In genomic region chr2:127220102-127220806, GRCh38 we compare ENCODE assay signal across 8 cellular contexts. TPM values are rescaled to one million over a fixed set of nuclear protein-coding genes. Genes with fewer than 3 reads are reported as not detected.
A peak's percentile ranks its signal among the peaks of the same experiment; 100 is the strongest.
DNase-seq lines count a peak whose midpoint lies in the region; ATAC-seq and TF ChIP-seq lines count a peak whose summit lies in the region.

A gene with protein sequence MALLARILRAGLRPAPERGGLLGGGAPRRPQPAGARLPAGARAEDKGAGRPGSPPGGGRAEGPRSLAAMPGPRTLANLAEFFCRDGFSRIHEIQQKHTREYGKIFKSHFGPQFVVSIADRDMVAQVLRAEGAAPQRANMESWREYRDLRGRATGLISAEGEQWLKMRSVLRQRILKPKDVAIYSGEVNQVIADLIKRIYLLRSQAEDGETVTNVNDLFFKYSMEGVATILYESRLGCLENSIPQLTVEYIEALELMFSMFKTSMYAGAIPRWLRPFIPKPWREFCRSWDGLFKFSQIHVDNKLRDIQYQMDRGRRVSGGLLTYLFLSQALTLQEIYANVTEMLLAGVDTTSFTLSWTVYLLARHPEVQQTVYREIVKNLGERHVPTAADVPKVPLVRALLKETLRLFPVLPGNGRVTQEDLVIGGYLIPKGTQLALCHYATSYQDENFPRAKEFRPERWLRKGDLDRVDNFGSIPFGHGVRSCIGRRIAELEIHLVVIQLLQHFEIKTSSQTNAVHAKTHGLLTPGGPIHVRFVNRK (minus strand): TSS chr2:127220299. CDS start chr2:127220270, 29 bp downstream.

- WGBS in psoas muscle, 3 donors: 2 to 5% (median 4%) methylated on average over 17 to 43 of the region's 43 CpGs

- intact Hi-C loops in psoas muscle (cut with DNase I): no loop called here

- H3K27ac ChIP-seq in WERI-Rb-1 (peak within 1 kb of the TSS; percentile 81), psoas muscle (no peak within 1 kb of the TSS)

- H3K4me3 ChIP-seq in HAP-1: peak within 1 kb of the TSS; percentile 64
- peak within 1 kb of the TSS; percentile 68 for H3K4me3 ChIP-seq in WERI-Rb-1 (ENCODE audit: low read depth, low read length)
- H3K4me3 ChIP-seq in psoas muscle: peak within 1 kb of the TSS; percentile 66

- in situ Hi-C loops in HAP-1 (cut with MboI; ENCODE audit: low sequenced_read_pairs): no loop called here

- ATAC-seq in psoas muscle: peak; percentile 26 to 42 (median 34)
- no peak for ATAC-seq in GM19328 (IDR thresholded peaks at IDR 0.05; ENCODE audit: unreplicated experiment)

- H3K27me3 ChIP-seq in HAP-1 (ENCODE audit: low read depth) (no peaks in the 10 kb centered on the region), WERI-Rb-1 (ENCODE audit: insufficient read depth, low read depth, severe bottlenecking) (no peaks in the 10 kb centered on the region), psoas muscle (ENCODE audit: insufficient read depth in 3 of 3, low read length in 2 of 3) (peaks cover 0 to 55% (median 9%) of the 10 kb centered on the region in 3 donors)

- H3K9me3 ChIP-seq in HAP-1 (no peaks in the 10 kb centered on the region), WERI-Rb-1 (ENCODE audit: severe bottlenecking) (no peaks in the 10 kb centered on the region), psoas muscle (peaks cover 4% of the 10 kb centered on the region)

- peak; percentile 38 to 57 for DNase-seq in HAP-1 (ENCODE audit: low spot score in 2 of 2)
- DNase-seq in WERI-Rb-1: peak; percentile 28
- DNase-seq in germinal center (ENCODE audit: low spot score): peak; percentile 24
- DNase-seq in psoas muscle: no peak
- no peak for DNase-seq in COLO829 (ENCODE audit: low spot score)
- no peak for DNase-seq in stimulated activated CD4-positive, alpha-beta T cell treated with anti-CD3 and anti-CD28 coated beads, Interleukin-4, amount 100 ng/mL, for 4 hours
- DNase-seq in activated CD4-positive, CD25-positive, alpha-beta regulatory T cell treated with anti-CD3 and anti-CD28 coated beads, Interleukin-2, amount 50 U/mL, for 72 hours: no peak

- no peak for TF ChIP-seq CTCF in WERI-Rb-1 (IDR thresholded peaks at IDR 0.05; ENCODE audit: low read depth, low read length)
- TF ChIP-seq CTCF in psoas muscle (IDR thresholded peaks at IDR 0.05): no peak

- H3K4me1 ChIP-seq in HAP-1 (peaks cover 11% of the 10 kb centered on the region), psoas muscle (peaks cover 8% of the 10 kb centered on the region)

- H3K36me3 ChIP-seq in HAP-1 (replicated peaks): no peaks in the 10 kb centered on the region
- no peaks in the 10 kb centered on the region for H3K36me3 ChIP-seq in WERI-Rb-1
- H3K36me3 ChIP-seq in psoas muscle (ENCODE audit: insufficient read depth in 1 of 2, low read depth in 1 of 2): no peaks in the 10 kb centered on the region

RNA-seq across cellular contexts. Expression of the gene that starts here (rescaled TPM):
- under 1 TPM in 3 of 4 donors, not detected in 1; 0.10 to 0.21 (median 0.13) TPM for total RNA-seq in psoas muscle
- polyA plus RNA-seq in psoas muscle: under 1 TPM; 0.01 to 0.21 (median 0.03) TPM

Comparison
In these comparisons a context has a peak if more than half of its experiments do, and no peak if none do; other contexts are left out.
1. Peak in ATAC-seq and H3K4me3 ChIP-seq in psoas muscle; RNA of the gene not detected or under 1 TPM.
2. DNase-seq: peak in HAP-1 (2 of 2), WERI-Rb-1 (single experiment) and germinal center (single experiment); none in psoas muscle (0 of 2), COLO829 (single experiment), stimulated activated CD4-positive, alpha-beta T cell treated with anti-CD3 and anti-CD28 coated beads, Interleukin-4, amount 100 ng/mL, for 4 hours (0 of 2) and activated CD4-positive, CD25-positive, alpha-beta regulatory T cell treated with anti-CD3 and anti-CD28 coated beads, Interleukin-2, amount 50 U/mL, for 72 hours (single experiment).
3. Peak in every context shown above with its lines, with median percentiles within 50 percentile points of each other: H3K4me3 ChIP-seq.